In genomic region chr7:11760372-11760771, GRCh38 we compare ENCODE assay signal across 11 cellular contexts.
A peak's percentile ranks its signal among the peaks of the same experiment; 100 is the strongest.
DNase-seq lines count a peak whose midpoint lies in the region; ATAC-seq, FAIRE-seq and TF ChIP-seq lines count a peak whose summit lies in the region.
"Had no signal": no experiment of that assay in that cellular context is flagged by ENCODE, and none has a peak within 500 bp of the region (broad histone marks: within the 10 kb centered on the region; RNA-seq: fewer than 3 reads in every experiment).

No MANE protein-coding gene starts in this region.

- no peaks in the 10 kb centered on the region for H3K27me3 Mint-ChIP-seq in naive thymus-derived CD4-positive, alpha-beta T cell

- H3K9me3 Mint-ChIP-seq in naive thymus-derived CD4-positive, alpha-beta T cell, result no peaks in the 10 kb centered on the region

- CTCF ChIA-PET in naive thymus-derived CD4-positive, alpha-beta T cell (lab: Charles Lee), result no interaction called here

- peak; percentile 60 for ATAC-seq in naive thymus-derived CD4-positive, alpha-beta T cell
- ATAC-seq in pancreas (no peak), GM19467 (IDR thresholded peaks at IDR 0.05; ENCODE audit: unreplicated experiment) (no peak), omental fat pad (ENCODE audit: low FRiP score) (no peak)
- ATAC-seq: left colon had no signal

- no peak overlapping the region for H3K27ac ChIP-seq in naive thymus-derived CD4-positive, alpha-beta T cell (ENCODE audit: low read depth, low read length)
- no peak overlapping the region for H3K27ac ChIP-seq in pancreas
- H3K27ac ChIP-seq: cardiac muscle cell had no signal

- in situ Hi-C loops in HAP-1 (cut with MboI; ENCODE audit: low sequenced_read_pairs), result no loop called here

- H3K4me3 Mint-ChIP-seq in naive thymus-derived CD4-positive, alpha-beta T cell, result no peak overlapping the region

- FAIRE-seq in pancreas (lab: Jason Lieb, UNC), result no peak

- H3K4me3 ChIP-seq in HAP-1 (no peak overlapping the region), pancreas (no peak overlapping the region)
- no peak overlapping the region for H3K4me3 ChIP-seq in naive thymus-derived CD4-positive, alpha-beta T cell (ENCODE audit: low read length)
- H3K4me3 ChIP-seq: cardiac muscle cell had no signal

- no peak for TF ChIP-seq CTCF in pancreas (IDR thresholded peaks at IDR 0.05)
- no peak for TF ChIP-seq CTCF in omental fat pad (IDR thresholded peaks at IDR 0.05)

- H3K4me1 ChIP-seq in HAP-1, result 0 out of 2 replicates have a peak, but pooled peaks cover 3% of the 10 kb centered on the region
- H3K4me1 ChIP-seq in naive thymus-derived CD4-positive, alpha-beta T cell (ENCODE audit: control insufficient read depth in 2 of 2, insufficient read depth in 2 of 2, low read length in 2 of 2), result no peaks in the 10 kb centered on the region
- no peaks in the 10 kb centered on the region for H3K4me1 ChIP-seq in pancreas

- H3K4me1 Mint-ChIP-seq in naive thymus-derived CD4-positive, alpha-beta T cell, result no peaks in the 10 kb centered on the region

- H3K27me3 ChIP-seq in HAP-1 (ENCODE audit: low read depth) (no peaks in the 10 kb centered on the region), pancreas (no peaks in the 10 kb centered on the region)
- H3K27me3 ChIP-seq in naive thymus-derived CD4-positive, alpha-beta T cell (ENCODE audit: control insufficient read depth in 2 of 2, insufficient read depth in 2 of 2, low read length in 2 of 2), result no peaks in the 10 kb centered on the region
- H3K27me3 ChIP-seq: cardiac muscle cell had no signal

- H3K36me3 ChIP-seq in HAP-1 (replicated peaks) (no peaks in the 10 kb centered on the region), pancreas (no peaks in the 10 kb centered on the region)
- no peaks in the 10 kb centered on the region for H3K36me3 ChIP-seq in naive thymus-derived CD4-positive, alpha-beta T cell (ENCODE audit: control insufficient read depth in 2 of 3, insufficient read depth in 3 of 3, low read length in 3 of 3)
- H3K36me3 ChIP-seq: cardiac muscle cell had no signal

- 53 to 56% methylated on average over 3 of the region's 3 CpGs for WGBS in pancreas, 2 donors

- POLR2A ChIA-PET in naive thymus-derived CD4-positive, alpha-beta T cell (lab: Charles Lee), result no interaction called here

- no peak overlapping the region for H3K27ac Mint-ChIP-seq in naive thymus-derived CD4-positive, alpha-beta T cell

- intact Hi-C loops in naive thymus-derived CD4-positive, alpha-beta T cell (cut with micrococcal nuclease), result no loop called here
- intact Hi-C loops in pancreas (cut with DNase I), result no loop called here

- H3K36me3 Mint-ChIP-seq in naive thymus-derived CD4-positive, alpha-beta T cell, result no peaks in the 10 kb centered on the region

- H3K9me3 ChIP-seq in HAP-1, result no peaks in the 10 kb centered on the region
- no peaks in the 10 kb centered on the region for H3K9me3 ChIP-seq in naive thymus-derived CD4-positive, alpha-beta T cell (ENCODE audit: control insufficient read depth in 2 of 3, low read length in 3 of 3)
- H3K9me3 ChIP-seq in pancreas, result no peaks in the 10 kb centered on the region

- DNase-seq in HAP-1 (ENCODE audit: low spot score in 2 of 2), result peak; percentile 45 to 76
- DNase-seq in NCI-H1694 (lab: John Stamatoyannopoulos, UW), result peak; percentile 28
- DNase-seq in SIG-M5 (lab: John Stamatoyannopoulos, UW), result peak; percentile 52
- no peak for DNase-seq in naive thymus-derived CD4-positive, alpha-beta T cell
- no peak for DNase-seq in C1 segment of cervical spinal cord (lab: John Stamatoyannopoulos, UW)
- no peak for DNase-seq in pancreas
- DNase-seq in omental fat pad (ENCODE audit: low spot score), result no peak
- DNase-seq: left colon, occipital lobe had no signal

Comparison
In these comparisons a context has a peak if more than half of its experiments do, and no peak if none do; other contexts are left out.
1. DNase-seq: peak in HAP-1 (2 of 2), NCI-H1694 (single experiment) and SIG-M5 (single experiment); none in naive thymus-derived CD4-positive, alpha-beta T cell (0 of 9), C1 segment of cervical spinal cord (0 of 14), pancreas (0 of 6) and omental fat pad (single experiment).